1 cellular context compared by ENCODE assay signal in genomic region chr7:112853429-112853828, GRCh38.
TF ChIP-seq lines count a peak whose summit lies in the region.

No MANE protein-coding gene starts in this region.

TF ChIP-seq in HEK293, 187 proteins besides CTCF, POLR2A, EP300 and RAD21 (continued from another document):
- peak; percentile 56; the same call in 1 of the 2 replicates for TF ChIP-seq PRDM6 (tag by site-specific recombination; IDR thresholded peaks at IDR 0.05)
